10 cellular contexts compared by ENCODE assay signal in genomic region chr15:74235962-74236361, GRCh38. TPM values are rescaled to one million over a fixed set of nuclear protein-coding genes. Genes with fewer than 3 reads are reported as not detected.
DNase-seq lines count a peak whose midpoint lies in the region; ATAC-seq and TF ChIP-seq lines count a peak whose summit lies in the region.
"Had no signal": no experiment of that assay in that cellular context is flagged by ENCODE, and none has a peak within 500 bp of the region (broad histone marks: within the 10 kb centered on the region; RNA-seq: fewer than 3 reads in every experiment).

CCDC33 (plus strand) TSS chr15:74236326; CDS start chr15:74236720, 394 bp downstream.

- H3K4me3 ChIP-seq in osteoblast (ENCODE audit: insufficient read depth, low read length) (no peak within 1 kb of the TSS), SJCRH30 (no peak within 1 kb of the TSS), spleen (no peak within 1 kb of the TSS)
- H3K4me3 ChIP-seq: K562, SK-N-MC had no signal

- DNase-seq in NCI-H1105 treated with DMSO at 0.1 percent for 48 hours (lab: John Stamatoyannopoulos, UW) (peak; percentile 83), OCI-M1 (lab: John Stamatoyannopoulos, UW) (peak; percentile 14), osteoblast (ENCODE audit: insufficient read length, low spot score, missing footprints) (peak; percentile 41), SJCRH30 (no peak), spleen (no peak), hippocampal formation (lab: John Stamatoyannopoulos, UW) (no peak)

- TF ChIP-seq CTCF in osteoblast (IDR thresholded peaks at IDR 0.05; ENCODE audit: extremely low read depth, low read depth, low read length) (no peak), spleen (IDR thresholded peaks at IDR 0.05 in 8 of 11, conservative IDR thresholded peaks at IDR 0.05 in 3 of 11) (no peak)

- no peaks in the 10 kb centered on the region for H3K79me2 ChIP-seq in osteoblast (ENCODE audit: insufficient read depth, low read length)

- H3K27me3 ChIP-seq in osteoblast (ENCODE audit: insufficient read depth, low read length) (no peaks in the 10 kb centered on the region), SJCRH30 (no peaks in the 10 kb centered on the region), spleen (replicated peaks in 1 of 7) (peaks cover 0 to 8% (median 0%) of the 10 kb centered on the region in 7 donors)

- intact Hi-C loops in spleen (cut with DNase I; ENCODE audit: low total_unique reads) = no loop called here

- H3K9me3 ChIP-seq in osteoblast (ENCODE audit: low read depth, low read length) (no peaks in the 10 kb centered on the region), SJCRH30 (replicated peaks) (no peaks in the 10 kb centered on the region), spleen (no peaks in the 10 kb centered on the region)

- ATAC-seq in GM18502 (IDR thresholded peaks at IDR 0.05; ENCODE audit: poor library complexity, unreplicated experiment) (peak; percentile 49), GM19467 (IDR thresholded peaks at IDR 0.05; ENCODE audit: unreplicated experiment) (no peak)
- ATAC-seq: K562 had no signal

- H3K27ac ChIP-seq in osteoblast (ENCODE audit: low read depth, low read length) = no peak within 1 kb of the TSS
- no peak within 1 kb of the TSS for H3K27ac ChIP-seq in SJCRH30
- no peak within 1 kb of the TSS for H3K27ac ChIP-seq in spleen
- H3K27ac ChIP-seq: SK-N-MC had no signal

- no peak within 1 kb of the TSS for H2AFZ ChIP-seq in osteoblast (ENCODE audit: low read length)

- TF ChIP-seq POLR2A in spleen (IDR thresholded peaks at IDR 0.05) = no peak

- 32 to 39% (median 35%) methylated on average over 5 to 6 of the region's 6 CpGs for WGBS in spleen, 5 donors

- H3K36me3 ChIP-seq in osteoblast (ENCODE audit: insufficient read depth, low read length) = no peaks in the 10 kb centered on the region
- no peaks in the 10 kb centered on the region for H3K36me3 ChIP-seq in SJCRH30
- H3K36me3 ChIP-seq in spleen = no peaks in the 10 kb centered on the region

- H3K4me1 ChIP-seq in osteoblast (ENCODE audit: insufficient read depth, low read length) (peaks cover 21% of the 10 kb centered on the region), SJCRH30 (peaks cover 35% of the 10 kb centered on the region), spleen (peaks cover 0 to 21% (median 17%) of the 10 kb centered on the region in 6 donors)

- H3K4me2 ChIP-seq in osteoblast (ENCODE audit: insufficient read depth, low read length) = no peak within 1 kb of the TSS

- H4K20me1 ChIP-seq in osteoblast (ENCODE audit: insufficient read depth, low read length) = peaks cover 4% of the 10 kb centered on the region

RNA-seq across cellular contexts. Expression of gene CCDC33, which starts in this region (rescaled TPM):
- 0.29 TPM in 1 of 2 replicates, not detected in the other for total RNA-seq in osteoblast
- 0.38 and 1.2 TPM in 2 replicates for total RNA-seq in SJCRH30 (2014; rRNA removed; shearing (Covaris generic))
- total RNA-seq in spleen = not detected
- under 1 TPM in 1 of 3 donors, not detected in 2; 0.08 TPM for polyA plus RNA-seq in spleen

Comparison
In these comparisons a context has a peak if more than half of its experiments do, and no peak if none do; other contexts are left out.
1. Peak in DNase-seq in osteoblast; RNA of the gene not detected or under 1 TPM.
2. DNase-seq: peak in NCI-H1105 treated with DMSO at 0.1 percent for 48 hours (single experiment) and OCI-M1 (single experiment); none in SJCRH30 (0 of 2), spleen (single experiment) and hippocampal formation (0 of 2).